1 cellular context compared by ENCODE assay signal in genomic region chrY:16993551-16993950, GRCh38.
TF ChIP-seq lines count a peak whose summit lies in the region.

No MANE protein-coding gene starts in this region.

TF ChIP-seq in GM23338, 12 proteins besides CTCF, POLR2A, EP300 and RAD21:
- TF ChIP-seq REST (IDR thresholded peaks at IDR 0.05; ENCODE audit: unreplicated experiment) (no peak), STAT1 (IDR thresholded peaks at IDR 0.05; ENCODE audit: unreplicated experiment) (no peak), ZNF114 (CRISPR knock-in tag; IDR thresholded peaks at IDR 0.05) (no peak), NANOG (IDR thresholded peaks at IDR 0.05; ENCODE audit: borderline replicate concordance) (no peak), ZNF462 (CRISPR knock-in tag; IDR thresholded peaks at IDR 0.05) (no peak), CREB1 (CRISPR knock-in tag; IDR thresholded peaks at IDR 0.05; ENCODE audit: low read depth) (no peak)
